Comparison of ENCODE assay signal across 9 cellular contexts in the genomic region with DNA sequence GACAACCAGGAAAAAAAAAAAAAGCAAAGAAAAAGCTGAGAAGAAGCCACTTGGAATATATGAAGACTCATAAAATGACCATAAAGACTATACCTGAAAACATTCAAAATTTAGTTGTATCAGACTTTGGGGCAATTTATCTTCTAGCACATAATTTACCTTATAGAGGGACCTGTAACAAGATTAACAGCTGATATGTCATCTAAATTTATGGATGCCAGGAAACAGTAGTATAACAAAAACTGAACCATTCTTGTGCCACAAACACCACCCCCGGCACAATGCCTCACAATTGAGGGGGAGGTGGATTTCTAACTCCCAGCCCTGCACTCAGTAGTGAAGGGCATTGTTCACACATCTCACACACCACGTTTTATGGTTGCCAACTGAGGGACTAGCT.
"Had no signal": no experiment of that assay in that cellular context is flagged by ENCODE, and none has a peak within 500 bp of the region (broad histone marks: within the 10 kb centered on the region; RNA-seq: fewer than 3 reads in every experiment).

No MANE protein-coding gene starts in this region.

- FAIRE-seq: H1, H54, K562 had no signal

- H3K4me1 Mint-ChIP-seq: H9 had no signal

- DNase-seq: GM23248, H9, HCEC 1CT, HFFc6, IMR-90, KG1 had no signal

- H3K4me3 Mint-ChIP-seq: H9, HFFc6 had no signal

- H3K27ac Mint-ChIP-seq: H9, HFFc6 had no signal

- ATAC-seq: K562 had no signal
